In the genomic region with DNA sequence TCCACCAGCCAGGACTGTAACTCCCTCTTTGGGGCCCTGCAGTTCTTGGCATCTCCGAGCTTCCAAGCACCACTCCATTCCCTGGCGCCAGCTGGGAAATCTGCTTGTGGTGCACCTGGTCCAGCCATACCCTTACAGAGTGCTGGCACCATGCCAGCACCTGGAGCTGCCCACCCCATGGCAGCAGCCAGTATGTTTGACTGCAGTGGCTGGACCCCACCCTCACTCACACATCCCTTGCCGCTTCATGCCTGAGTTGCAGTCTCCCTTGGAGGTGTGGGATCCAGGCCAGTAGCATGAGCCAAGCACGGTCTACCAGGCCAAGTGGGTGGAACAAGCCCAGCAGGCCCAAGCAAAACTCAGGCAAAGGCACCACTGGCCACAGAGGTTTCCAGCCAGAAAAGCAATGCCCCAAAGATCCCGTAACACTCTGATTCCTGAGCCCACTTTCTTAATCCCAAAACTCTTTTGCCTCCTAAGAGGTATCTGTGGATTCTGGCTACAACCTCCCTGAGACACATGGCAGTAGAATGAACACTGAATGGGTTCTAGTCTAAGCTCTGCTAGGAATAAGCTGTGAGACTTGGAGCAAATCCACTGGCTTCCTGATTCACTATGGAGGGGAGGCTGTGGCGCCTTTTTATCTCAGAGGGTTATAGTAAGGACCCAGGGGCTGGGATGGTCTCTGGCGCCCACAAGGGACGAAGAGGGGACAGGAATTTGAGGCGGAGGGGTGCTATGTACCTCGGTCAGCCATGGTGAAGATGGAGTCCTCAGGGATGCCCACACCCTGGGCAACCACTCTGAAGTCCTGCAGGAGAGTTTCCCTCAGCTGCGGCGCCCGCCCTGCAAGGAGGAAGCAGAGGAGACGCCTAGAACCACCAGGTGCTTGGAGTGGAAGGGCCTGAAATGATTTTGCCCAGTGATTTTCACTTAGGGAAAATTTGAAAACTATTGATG, we compare ENCODE assay signal across 11 cellular contexts. TPM values are rescaled to one million over a fixed set of nuclear protein-coding genes. Genes with fewer than 3 reads are reported as not detected.
A peak's percentile ranks its signal among the peaks of the same experiment; 100 is the strongest.
DNase-seq lines count a peak whose midpoint lies in the region; ATAC-seq and TF ChIP-seq lines count a peak whose summit lies in the region.
"Had no signal": no experiment of that assay in that cellular context is flagged by ENCODE, and none has a peak within 500 bp of the region (broad histone marks: within the 10 kb centered on the region; RNA-seq: fewer than 3 reads in every experiment).

No MANE protein-coding gene starts in this region.

- in situ Hi-C loops in GM23248 (cut with MboI): no loop called here
- in situ Hi-C loops in GM13976 (cut with MboI; ENCODE audit: low sequenced_read_pairs, unreplicated experiment): no loop called here

- H3K27me3 Mint-ChIP-seq in activated T-cell treated with anti-CD3 and anti-CD28 coated beads, Interleukin-2, amount 50 U/mL, for 24 hours: peaks cover 2% of the 10 kb centered on the region

- CTCF ChIA-PET in RWPE1 (lab: Yijun Ruan, JAX): interaction anchor here (0.9 to 2.8 kb wide), 3 partner anchors 11 to 219 kb away, joined by 5 to 15 read pairs (median 6); partner anchors contain the start of gene COL27A1

- 58 to 60% methylated on average over 14 of the region's 14 CpGs for WGBS in GM23248 (ENCODE audit: low coverage in 1 of 2, low lambda C conversion rate in 2 of 2, missing lambda C conversion rate in 2 of 2), 2 experiments
- WGBS in gastroesophageal sphincter (ENCODE audit: low coverage in 1 of 2), 2 donors: 63% methylated on average over 6 of the region's 14 CpGs; no CpG with 5 or more reads in 1 of the 2 donors
- 55 to 64% (median 55%) methylated on average over 14 of the region's 14 CpGs for WGBS in psoas muscle, 3 donors

- H3F3A ChIP-seq in GM23248 (ENCODE audit: insufficient read depth): no peaks in the 10 kb centered on the region

- no peak overlapping the region for H3K4me3 Mint-ChIP-seq in activated T-cell treated with anti-CD3 and anti-CD28 coated beads, Interleukin-2, amount 50 U/mL, for 24 hours

- TF ChIP-seq CTCF in RWPE1 (conservative IDR thresholded peaks at IDR 0.05; ENCODE audit: low read depth) (no peak), gastroesophageal sphincter (IDR thresholded peaks at IDR 0.05) (no peak), psoas muscle (IDR thresholded peaks at IDR 0.05) (no peak), GM13976 (IDR thresholded peaks at IDR 0.05; ENCODE audit: borderline replicate concordance, control extremely low read depth, extremely low read depth, insufficient read depth, missing control alignments) (no peak)

- no peak overlapping the region for H3K27ac Mint-ChIP-seq in activated T-cell treated with anti-CD3 and anti-CD28 coated beads, Interleukin-2, amount 50 U/mL, for 24 hours

- DNase-seq in GM23248 (peak; percentile 56), RWPE1 (ENCODE audit: low spot score) (no peak), psoas muscle (peak; percentile 60 to 74), GM13976 (ENCODE audit: low spot score) (no peak), D341Med (ENCODE audit: low spot score) (no peak), superior temporal gyrus (ENCODE audit: extremely low spot score) (no peak)
- no peak for DNase-seq in activated T-cell treated with anti-CD3 and anti-CD28 coated beads, Interleukin-2, amount 50 U/mL, for 24 hours
- DNase-seq: esophagus squamous epithelium, GDM1 had no signal

- H3K27me3 ChIP-seq in GM23248 (replicated peaks; ENCODE audit: insufficient read depth): peaks cover 18% of the 10 kb centered on the region
- H3K27me3 ChIP-seq in gastroesophageal sphincter: peaks cover 18% of the 10 kb centered on the region
- peaks cover 0 to 3% (median 2%) of the 10 kb centered on the region in 3 donors for H3K27me3 ChIP-seq in psoas muscle (ENCODE audit: insufficient read depth in 3 of 3, low read length in 2 of 3)

- no peaks in the 10 kb centered on the region for H3K9me3 ChIP-seq in GM23248 (ENCODE audit: low read depth)
- no peaks in the 10 kb centered on the region for H3K9me3 ChIP-seq in gastroesophageal sphincter
- no peaks in the 10 kb centered on the region for H3K9me3 ChIP-seq in psoas muscle
- H3K9me3 ChIP-seq: esophagus squamous epithelium had no signal

- no peaks in the 10 kb centered on the region for H3K79me2 ChIP-seq in GM23248 (ENCODE audit: insufficient read depth)

- no peaks in the 10 kb centered on the region for H3K4me1 Mint-ChIP-seq in activated T-cell treated with anti-CD3 and anti-CD28 coated beads, Interleukin-2, amount 50 U/mL, for 24 hours (ENCODE audit: low read depth)

- POLR2A ChIA-PET in RWPE1 (lab: Yijun Ruan, JAX; ENCODE audit: low non-redundant PET): no interaction called here

- H3K36me3 ChIP-seq in GM23248 (ENCODE audit: low read depth): no peaks in the 10 kb centered on the region
- no peaks in the 10 kb centered on the region for H3K36me3 ChIP-seq in gastroesophageal sphincter
- no peaks in the 10 kb centered on the region for H3K36me3 ChIP-seq in psoas muscle (ENCODE audit: insufficient read depth in 1 of 2, low read depth in 1 of 2)
- H3K36me3 ChIP-seq: esophagus squamous epithelium had no signal

- no peaks in the 10 kb centered on the region for H3K9me3 Mint-ChIP-seq in activated T-cell treated with anti-CD3 and anti-CD28 coated beads, Interleukin-2, amount 50 U/mL, for 24 hours

- TF ChIP-seq EP300 in gastroesophageal sphincter (IDR thresholded peaks at IDR 0.05): no peak

- no peak for TF ChIP-seq POLR2A in gastroesophageal sphincter (IDR thresholded peaks at IDR 0.05)

- ATAC-seq in gastroesophageal sphincter (peak; percentile 65), psoas muscle (peak; percentile 56 to 82 (median 74))

- no peak overlapping the region for H3K4me2 ChIP-seq in GM23248 (ENCODE audit: unreplicated experiment)

- H4K20me1 ChIP-seq in GM23248 (ENCODE audit: insufficient read depth): no peaks in the 10 kb centered on the region

- H3K4me3 ChIP-seq in GM23248 (no peak overlapping the region), gastroesophageal sphincter (no peak overlapping the region), psoas muscle (no peak overlapping the region)
- H3K4me3 ChIP-seq: esophagus squamous epithelium had no signal

- H3K36me3 Mint-ChIP-seq in activated T-cell treated with anti-CD3 and anti-CD28 coated beads, Interleukin-2, amount 50 U/mL, for 24 hours (ENCODE audit: low read depth): no peaks in the 10 kb centered on the region

- no peak overlapping the region for H3K9ac ChIP-seq in GM23248

- H3K27ac ChIP-seq in GM23248 (no peak overlapping the region), RWPE1 (peak overlapping the region; percentile 80), gastroesophageal sphincter (no peak overlapping the region), psoas muscle (no peak overlapping the region)

- H3K4me1 ChIP-seq in GM23248 (ENCODE audit: insufficient read depth) (no peaks in the 10 kb centered on the region), gastroesophageal sphincter (peaks cover 0 to 9% (median 0%) of the 10 kb centered on the region in 3 donors), psoas muscle (no peaks in the 10 kb centered on the region)

- H3K9me2 ChIP-seq in GM23248 (ENCODE audit: insufficient read depth): no peaks in the 10 kb centered on the region

- intact Hi-C loops in psoas muscle (cut with DNase I): no loop called here

- no peak overlapping the region for H2AFZ ChIP-seq in GM23248

RNA-seq across cellular contexts. Expression of gene AMBP, which starts 5.6 kb away (rescaled TPM):
- total RNA-seq in GM23248 (2014; rRNA removed; shearing (Covaris generic)): not detected in 2 replicates
- not detected in 2 replicates for polyA plus RNA-seq in GM23248 (2016; fragmentation: Nextera tagmentation; extraction: Ambion mirVana)
- total RNA-seq in gastroesophageal sphincter: not detected
- under 1 TPM in 2 of 4 donors, not detected in 2; 0.16 to 0.84 TPM for total RNA-seq in psoas muscle
- not detected for polyA plus RNA-seq in psoas muscle

RNA-seq across cellular contexts. Expression of gene KIF12, which starts 26.6 kb away (rescaled TPM):
- total RNA-seq in GM23248 (2014; rRNA removed; shearing (Covaris generic)): not detected in 2 replicates
- polyA plus RNA-seq in GM23248 (2016; fragmentation: Nextera tagmentation; extraction: Ambion mirVana) (not detected in 2 replicates), psoas muscle (under 1 TPM in 2 of 3 donors, not detected in 1; 0.03 to 0.04 TPM)
- total RNA-seq in gastroesophageal sphincter (not detected), psoas muscle (under 1 TPM in 1 of 4 donors, not detected in 3; 0.13 TPM)
- total RNA-seq: NCI-H460 had no signal

Comparison
In these comparisons a context has a peak if more than half of its experiments do, and no peak if none do; other contexts are left out.
1. DNase-seq: peak in GM23248 (single experiment) and psoas muscle (2 of 2); none in RWPE1 (single experiment), GM13976 (single experiment), D341Med (single experiment), superior temporal gyrus (single experiment) and activated T-cell treated with anti-CD3 and anti-CD28 coated beads, Interleukin-2, amount 50 U/mL, for 24 hours (single experiment).